Comparison of ENCODE assay signal across 11 cellular contexts in the genomic region with DNA sequence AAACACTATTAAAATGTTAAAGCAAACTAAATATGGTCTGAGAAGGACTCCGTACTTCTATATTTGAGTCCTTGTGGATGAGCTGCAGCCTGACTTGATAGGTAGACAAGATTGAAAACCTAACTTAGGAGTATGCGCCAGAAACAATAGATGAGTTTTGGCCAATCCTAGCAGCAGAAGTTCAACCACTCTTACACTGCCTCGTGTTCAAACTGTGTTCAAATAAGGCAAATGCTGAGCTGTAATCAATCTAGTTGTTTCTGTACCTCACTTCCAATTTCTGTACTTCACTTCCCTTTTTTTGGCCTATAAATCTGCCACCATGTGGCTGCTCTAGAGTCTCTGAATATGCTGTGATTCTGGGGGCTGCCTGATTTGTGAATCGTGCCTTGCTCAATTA. TPM values are rescaled to one million over a fixed set of nuclear protein-coding genes. Genes with fewer than 3 reads are reported as not detected.
DNase-seq lines count a peak whose midpoint lies in the region; ATAC-seq and TF ChIP-seq lines count a peak whose summit lies in the region.
"Had no signal": no experiment of that assay in that cellular context is flagged by ENCODE, and none has a peak within 500 bp of the region (broad histone marks: within the 10 kb centered on the region; RNA-seq: fewer than 3 reads in every experiment).

No MANE protein-coding gene starts in this region.

- H3K4me1 Mint-ChIP-seq in progenitor cell of endocrine pancreas (ENCODE audit: low read depth): peaks cover 20% of the 10 kb centered on the region

- H3K36me3 ChIP-seq in OCI-LY3 (replicated peaks; ENCODE audit: low read depth, low read length): no peaks in the 10 kb centered on the region
- H3K36me3 ChIP-seq: prostate gland had no signal

- H3K4me1 ChIP-seq in OCI-LY3 (ENCODE audit: low read length): peaks cover 8% of the 10 kb centered on the region
- H3K4me1 ChIP-seq: prostate gland had no signal

- ATAC-seq in GM19372 (IDR thresholded peaks at IDR 0.05; ENCODE audit: low read depth, unreplicated experiment): peak; percentile 82
- ATAC-seq in HG03066 (IDR thresholded peaks at IDR 0.05; ENCODE audit: low read depth, unreplicated experiment): peak; percentile 84

- H3K4me2 ChIP-seq in OCI-LY3 (ENCODE audit: low read length): peak overlapping the region; percentile 26; the same call in 1 of the 2 replicates

- H4K20me1 ChIP-seq in OCI-LY3 (ENCODE audit: insufficient read depth, low read length): no peaks in the 10 kb centered on the region

- H3K9ac ChIP-seq in OCI-LY3 (ENCODE audit: low read length): no peak overlapping the region

- no peaks in the 10 kb centered on the region for H3K27me3 ChIP-seq in OCI-LY3 (ENCODE audit: low read depth, low read length)

- H3K36me3 Mint-ChIP-seq in progenitor cell of endocrine pancreas (ENCODE audit: insufficient read depth): peaks cover 9% of the 10 kb centered on the region

- no peaks in the 10 kb centered on the region for H3K9me3 ChIP-seq in OCI-LY3 (ENCODE audit: insufficient read depth, low read length)
- H3K9me3 ChIP-seq: prostate gland had no signal

- H3K27me3 Mint-ChIP-seq in progenitor cell of endocrine pancreas: no peaks in the 10 kb centered on the region

- no peaks in the 10 kb centered on the region for H3K79me2 ChIP-seq in OCI-LY3 (ENCODE audit: low read length)

- H3K27ac Mint-ChIP-seq in progenitor cell of endocrine pancreas: peak overlapping the region; percentile 34

- no peak overlapping the region for H3K4me3 ChIP-seq in OCI-LY3 (ENCODE audit: low read length)
- H3K4me3 ChIP-seq: prostate gland had no signal

- DNase-seq in progenitor cell of endocrine pancreas (ENCODE audit: low spot score, unreplicated experiment) (no peak), NCI-H69 (lab: John Stamatoyannopoulos, UW) (no peak), globus pallidus (ENCODE audit: low spot score) (no peak), NK-92 (lab: John Stamatoyannopoulos, UW; ENCODE audit: unreplicated experiment) (no peak)
- no peak for DNase-seq in activated naive CD4-positive, alpha-beta T cell treated with anti-CD3 and anti-CD28 coated beads, Interleukin-2, amount 50 U/mL, for 16 hours
- DNase-seq: anterior cingulate cortex, NCI-H1092 had no signal

- H3K4me3 Mint-ChIP-seq in progenitor cell of endocrine pancreas (ENCODE audit: low read depth): peak overlapping the region; percentile 48

- peak overlapping the region; percentile 81; the same call in 1 of the 2 replicates for H2AFZ ChIP-seq in OCI-LY3 (ENCODE audit: low read depth, low read length)

- TF ChIP-seq CTCF in OCI-LY3 (IDR thresholded peaks at IDR 0.05; ENCODE audit: low read depth, low read length) (peak; percentile 34; the same call in 1 of the 2 replicates), progenitor cell of endocrine pancreas (IDR thresholded peaks at IDR 0.05; ENCODE audit: unreplicated experiment) (no peak)

- H3K27ac ChIP-seq in OCI-LY3 (ENCODE audit: low read length): no peak overlapping the region
- H3K27ac ChIP-seq: prostate gland had no signal

- H3K9me3 Mint-ChIP-seq in progenitor cell of endocrine pancreas (ENCODE audit: low read depth): no peaks in the 10 kb centered on the region

RNA-seq across cellular contexts. Expression of a gene that starts 13.2 kb away (rescaled TPM):
- 88.2 and 91.1 TPM in 2 replicates for total RNA-seq in progenitor cell of endocrine pancreas
